Comparison of ENCODE assay signal across 8 cellular contexts in the genomic region with DNA sequence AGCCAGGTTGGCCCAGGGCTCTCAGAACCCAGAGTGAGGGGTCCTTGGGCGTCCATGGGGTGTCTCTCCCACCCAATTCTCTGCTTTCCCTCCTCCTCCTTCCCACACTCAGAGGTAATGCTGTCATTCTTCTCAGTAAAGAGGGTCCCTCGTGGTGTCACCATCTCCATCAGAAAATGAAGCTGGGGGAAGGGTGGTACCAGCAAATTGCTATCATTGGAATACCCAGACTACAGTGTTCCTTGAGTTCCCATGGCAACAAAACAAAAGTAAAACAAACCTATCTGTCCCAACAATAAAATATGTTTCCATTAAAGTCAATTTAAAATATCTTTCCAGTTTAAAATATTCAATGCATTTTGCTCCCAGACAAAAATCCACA.
DNase-seq lines count a peak whose midpoint lies in the region; ATAC-seq lines count a peak whose summit lies in the region.

No MANE protein-coding gene starts in this region.

- H3K36me3 Mint-ChIP-seq in activated CD8-positive, alpha-beta T cell treated with anti-CD3 and anti-CD28 coated beads, Interleukin-2, amount 10 ng/mL, durations not matched to agents 7 days and 5 days (ENCODE audit: low read depth): peaks cover 71% of the 10 kb centered on the region

- intact Hi-C loops in left cardiac atrium (cut with DNase I): loop anchor here in 1 of 2 donors (2.0 kb wide), 1 partner anchor 33 kb away; no protein-coding TSS in a partner anchor
- intact Hi-C loops in posterior vena cava (cut with DNase I): no loop called here

- DNase-seq in NCI-H82 (lab: John Stamatoyannopoulos, UW) (peak; percentile 31), NCI-H82 treated with DMSO at 0.1 percent for 48 hours (lab: John Stamatoyannopoulos, UW; ENCODE audit: unreplicated experiment) (no peak), left cardiac atrium (no peak), mucosa of gallbladder (ENCODE audit: low spot score) (no peak), posterior vena cava (ENCODE audit: low spot score) (no peak)
- no peak for DNase-seq in activated CD8-positive, alpha-beta T cell treated with anti-CD3 and anti-CD28 coated beads, Interleukin-2, amount 10 ng/mL, durations not matched to agents 7 days and 5 days
- DNase-seq in stimulated activated naive CD8-positive, alpha-beta T cell treated with anti-CD3 and anti-CD28 coated beads, Interleukin-15, Interleukin-2, amounts not matched to agents 100 U/mL and 50 U/mL, for 24 hours: no peak

- CTCF ChIA-PET in activated CD8-positive, alpha-beta T cell treated with anti-CD3 and anti-CD28 coated beads, Interleukin-2, amount 10 ng/mL, durations not matched to agents 7 days and 5 days (lab: Charles Lee): interaction anchor here (1.5 to 5.7 kb wide), 4 partner anchors 33 to 186 kb away, joined by 6 to 33 read pairs (median 12); no protein-coding TSS in a partner anchor

- peak overlapping the region; percentile 92 for H3K27ac Mint-ChIP-seq in activated CD8-positive, alpha-beta T cell treated with anti-CD3 and anti-CD28 coated beads, Interleukin-2, amount 10 ng/mL, durations not matched to agents 7 days and 5 days

- no peaks in the 10 kb centered on the region for H3K9me3 Mint-ChIP-seq in activated CD8-positive, alpha-beta T cell treated with anti-CD3 and anti-CD28 coated beads, Interleukin-2, amount 10 ng/mL, durations not matched to agents 7 days and 5 days (ENCODE audit: insufficient read depth)

- no peaks in the 10 kb centered on the region for H3K27me3 Mint-ChIP-seq in activated CD8-positive, alpha-beta T cell treated with anti-CD3 and anti-CD28 coated beads, Interleukin-2, amount 10 ng/mL, durations not matched to agents 7 days and 5 days (ENCODE audit: low read depth)

- ATAC-seq in activated CD8-positive, alpha-beta T cell treated with anti-CD3 and anti-CD28 coated beads, Interleukin-2, amount 10 ng/mL, durations not matched to agents 7 days and 5 days: peak; percentile 74
- peak; percentile 54 to 66 for ATAC-seq in left cardiac atrium
- ATAC-seq in stimulated activated naive CD8-positive, alpha-beta T cell treated with anti-CD3 and anti-CD28 coated beads, Interleukin-15, Interleukin-2, amounts not matched to agents 100 U/mL and 50 U/mL, for 24 hours: peak; percentile 26
- no peak for ATAC-seq in GM21737 (IDR thresholded peaks at IDR 0.05; ENCODE audit: unreplicated experiment)

- peak overlapping the region; percentile 66 for H3K4me3 Mint-ChIP-seq in activated CD8-positive, alpha-beta T cell treated with anti-CD3 and anti-CD28 coated beads, Interleukin-2, amount 10 ng/mL, durations not matched to agents 7 days and 5 days

- peaks cover 63% of the 10 kb centered on the region for H3K4me1 Mint-ChIP-seq in activated CD8-positive, alpha-beta T cell treated with anti-CD3 and anti-CD28 coated beads, Interleukin-2, amount 10 ng/mL, durations not matched to agents 7 days and 5 days (ENCODE audit: low read depth)

- POLR2A ChIA-PET in activated CD8-positive, alpha-beta T cell treated with anti-CD3 and anti-CD28 coated beads, Interleukin-2, amount 10 ng/mL, durations not matched to agents 7 days and 5 days (lab: Charles Lee): interaction anchor here (0.6 to 3.4 kb wide), 7 partner anchors 23 to 181 kb away, joined by 3 to 40 read pairs (median 5); no protein-coding TSS in a partner anchor
